In genomic region chr6:33790910-33791309, GRCh38 we compare ENCODE assay signal across 1 cellular context.
TF ChIP-seq lines count a peak whose summit lies in the region.

No MANE protein-coding gene starts in this region.

TF ChIP-seq in H1, 55 proteins besides CTCF, POLR2A, EP300 and RAD21:
- TF ChIP-seq BACH1 (IDR thresholded peaks at IDR 0.05; ENCODE audit: low read length) = no peak
- TF ChIP-seq CBX8 (IDR thresholded peaks at IDR 0.05; ENCODE audit: borderline replicate concordance, low read depth, low read length) = no peak
- TF ChIP-seq CTBP2 (IDR thresholded peaks at IDR 0.05; ENCODE audit: borderline replicate concordance, insufficient read depth, insufficient read length, low read length) = peak; percentile 37
- no peak for TF ChIP-seq RBBP5 (IDR thresholded peaks at IDR 0.05; ENCODE audit: borderline replicate concordance, low read depth, low read length)
- TF ChIP-seq NANOG (IDR thresholded peaks at IDR 0.05; ENCODE audit: insufficient read depth, low read depth, low read length, poor library complexity, severe bottlenecking) = peak; percentile 81
- TF ChIP-seq HDAC2 (IDR thresholded peaks at IDR 0.05; ENCODE audit: borderline replicate concordance in 1 of 2, low read depth in 2 of 2, low read length in 2 of 2) = 0 out of 4 replicates have a peak, but pooled peaks of 1 of the 2 experiments have one; percentile 31
